In the genomic region with DNA sequence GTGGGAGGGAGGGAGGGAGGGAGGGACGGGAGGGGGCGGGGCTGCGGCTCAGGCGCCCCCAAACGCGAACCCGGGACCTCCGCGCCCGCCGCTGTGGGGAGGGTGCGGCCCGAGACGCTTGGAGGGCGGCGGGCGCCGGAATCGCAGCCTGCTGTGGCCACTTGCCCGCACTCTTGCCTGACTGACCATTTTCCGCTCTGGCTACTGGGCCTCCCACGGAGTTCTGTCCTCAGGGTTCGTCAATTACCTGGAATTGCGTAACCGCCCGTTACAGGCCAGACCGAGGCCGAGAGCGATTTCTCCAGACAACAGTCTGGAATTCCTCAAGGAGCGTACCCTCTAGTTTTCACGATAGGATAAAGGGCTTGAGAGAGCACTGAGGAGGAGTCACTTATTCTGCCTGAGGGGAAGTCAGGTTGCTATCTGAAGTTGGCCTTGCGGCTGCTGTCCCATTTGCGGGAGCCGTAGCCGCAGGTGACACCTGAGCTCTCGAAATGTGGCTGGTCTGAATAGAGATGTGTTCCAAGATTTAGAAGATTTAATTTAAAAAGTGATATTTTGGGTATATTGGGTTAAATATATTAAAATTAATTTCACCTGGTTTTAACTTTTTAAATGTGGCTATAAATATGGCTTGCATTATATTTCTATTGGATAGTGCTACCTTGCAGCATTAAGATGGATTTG, we compare ENCODE assay signal across 8 cellular contexts. TPM values are rescaled to one million over a fixed set of nuclear protein-coding genes. Genes with fewer than 3 reads are reported as not detected.
DNase-seq lines count a peak whose midpoint lies in the region; ATAC-seq and TF ChIP-seq lines count a peak whose summit lies in the region.

No MANE protein-coding gene starts in this region.

- H3K9ac ChIP-seq in mesendoderm (ENCODE audit: low read length), result peak overlapping the region; percentile 65

- H3K27me3 Mint-ChIP-seq in CD4-positive, alpha-beta T cell, result no peaks in the 10 kb centered on the region

- H2BK15ac ChIP-seq in mesendoderm (replicated peaks; ENCODE audit: low read depth), result no peak overlapping the region

- peaks cover 16% of the 10 kb centered on the region for H3K4me1 ChIP-seq in effector memory CD4-positive, alpha-beta T cell (ENCODE audit: control insufficient read depth, insufficient read depth, low read length, poor library complexity, severe bottlenecking)
- H3K4me1 ChIP-seq in mesendoderm (ENCODE audit: control insufficient read depth, low read depth, low read length), result no peaks in the 10 kb centered on the region

- peaks cover 16% of the 10 kb centered on the region for H3K36me3 ChIP-seq in effector memory CD4-positive, alpha-beta T cell (ENCODE audit: control insufficient read depth, insufficient read depth, low read length)
- H3K36me3 ChIP-seq in mesendoderm (ENCODE audit: control insufficient read depth, insufficient read depth, low read length), result peaks cover 1% of the 10 kb centered on the region

- peak overlapping the region; percentile 53 for H3K18ac ChIP-seq in mesendoderm (ENCODE audit: low read length)

- H4K5ac ChIP-seq in mesendoderm (ENCODE audit: low read length), result no peak overlapping the region

- no peak overlapping the region for H2AK5ac ChIP-seq in mesendoderm (ENCODE audit: low read length)

- H3K9me3 Mint-ChIP-seq in CD4-positive, alpha-beta T cell, result no peaks in the 10 kb centered on the region

- no peaks in the 10 kb centered on the region for H3K79me1 ChIP-seq in mesendoderm (ENCODE audit: low read length)

- CTCF ChIA-PET in CD4-positive, alpha-beta T cell (lab: Charles Lee), result no interaction called here

- no peak overlapping the region for H2BK5ac ChIP-seq in mesendoderm (ENCODE audit: low read length)

- H3K4me2 ChIP-seq in mesendoderm (ENCODE audit: low read length), result peak overlapping the region; percentile 49

- peak overlapping the region; percentile 78 for H3K27ac Mint-ChIP-seq in CD4-positive, alpha-beta T cell

- intact Hi-C loops in CD4-positive, alpha-beta T cell (cut with DNase I, micrococcal nuclease), result loop anchor here (5.0 to 10.0 kb wide), 6 partner anchors 154 to 1976 kb away; a partner anchor contains a TSS

- no peak overlapping the region for H3K4ac ChIP-seq in mesendoderm (ENCODE audit: low read depth, low read length)

- DNase-seq in CD4-positive, alpha-beta T cell, result no peak
- DNase-seq in RKO (ENCODE audit: low spot score) (peak; percentile 76), mesendoderm (peak; percentile 89), ureter (ENCODE audit: low spot score) (peak; percentile 73), activated gamma-delta T cell (lab: John Stamatoyannopoulos, UW) (no peak)
- DNase-seq in effector memory CD4-positive, alpha-beta T cell, result no peak

- peak overlapping the region; percentile 86 for H3K56ac ChIP-seq in mesendoderm (ENCODE audit: low read length)

- H3K4me3 Mint-ChIP-seq in CD4-positive, alpha-beta T cell, result peak overlapping the region; percentile 90

- peaks cover 39% of the 10 kb centered on the region for H3K36me3 Mint-ChIP-seq in CD4-positive, alpha-beta T cell (ENCODE audit: low read depth)

- H2BK120ac ChIP-seq in mesendoderm (ENCODE audit: low read depth, low read length), result no peak overlapping the region

- no peak for TF ChIP-seq CTCF in CD4-positive, alpha-beta T cell (IDR thresholded peaks at IDR 0.05)

- H3K23ac ChIP-seq in mesendoderm (ENCODE audit: low read length), result peak overlapping the region; percentile 72

- H3K4me1 Mint-ChIP-seq in CD4-positive, alpha-beta T cell (ENCODE audit: low read depth), result peaks cover 45% of the 10 kb centered on the region

- POLR2A ChIA-PET in CD4-positive, alpha-beta T cell (lab: Charles Lee), result interaction anchor here (0.6 to 2.0 kb wide), 3 partner anchors 10 to 195 kb away, joined by 3 to 37 read pairs (median 4); no protein-coding TSS in a partner anchor

- H3K27me3 ChIP-seq in CD4-positive, alpha-beta T cell (ENCODE audit: control insufficient read depth, insufficient read depth, low read length), result no peaks in the 10 kb centered on the region
- H3K27me3 ChIP-seq in effector memory CD4-positive, alpha-beta T cell (replicated peaks; ENCODE audit: control insufficient read depth, insufficient read depth, low read length, poor library complexity, severe bottlenecking), result no peaks in the 10 kb centered on the region
- no peaks in the 10 kb centered on the region for H3K27me3 ChIP-seq in mesendoderm (ENCODE audit: insufficient read depth, low read length, poor library complexity)

- WGBS in mesendoderm (ENCODE audit: extremely low coverage, insufficient coverage, low lambda C conversion rate), result no CpG with 5 or more reads among the region's 36 CpGs

- peak overlapping the region; percentile 52 for H3K27ac ChIP-seq in CD4-positive, alpha-beta T cell (ENCODE audit: low read depth, low read length)
- H3K27ac ChIP-seq in effector memory CD4-positive, alpha-beta T cell (ENCODE audit: insufficient read depth, low read length, poor library complexity, severe bottlenecking), result peak overlapping the region; percentile 70
- H3K27ac ChIP-seq in mesendoderm (ENCODE audit: low read depth, low read length), result peak overlapping the region; percentile 35

- H3K79me2 ChIP-seq in mesendoderm (ENCODE audit: control insufficient read depth, insufficient read depth, low read length), result no peaks in the 10 kb centered on the region

- no peaks in the 10 kb centered on the region for H3K9me3 ChIP-seq in CD4-positive, alpha-beta T cell (ENCODE audit: control insufficient read depth, low read length)
- H3K9me3 ChIP-seq in effector memory CD4-positive, alpha-beta T cell (ENCODE audit: control insufficient read depth, low read length), result no peaks in the 10 kb centered on the region

- H3K4me3 ChIP-seq in effector memory CD4-positive, alpha-beta T cell (ENCODE audit: insufficient read depth, low read depth, low read length, poor library complexity, severe bottlenecking), result peak overlapping the region; percentile 63
- H3K4me3 ChIP-seq in mesendoderm (ENCODE audit: low read length), result peak overlapping the region; percentile 64

- H4K8ac ChIP-seq in mesendoderm (ENCODE audit: low read depth, low read length), result no peak overlapping the region

- ATAC-seq in CD4-positive, alpha-beta T cell (ENCODE audit: poor library complexity), result no peak
- ATAC-seq in GM19328 (IDR thresholded peaks at IDR 0.05; ENCODE audit: unreplicated experiment) (peak; percentile 34), HG03469 (IDR thresholded peaks at IDR 0.05; ENCODE audit: unreplicated experiment) (peak; percentile 21)

RNA-seq across cellular contexts. Expression of a gene that starts 0.4 kb away (rescaled TPM):
- 10 to 100 TPM; 16.6 to 19.8 TPM for total RNA-seq in CD4-positive, alpha-beta T cell
- 3.8 TPM for polyA plus RNA-seq in mesendoderm (2013, experiment 1 of 2)
- polyA plus RNA-seq in mesendoderm (2013, experiment 2 of 2), result 3.7 TPM
- 35.3 TPM for total RNA-seq in ureter

Comparison
In these comparisons a context has a peak if more than half of its experiments do, and no peak if none do; other contexts are left out.
1. DNase-seq: peak in RKO (single experiment), mesendoderm (single experiment) and ureter (single experiment); none in CD4-positive, alpha-beta T cell (0 of 10), effector memory CD4-positive, alpha-beta T cell (0 of 3) and activated gamma-delta T cell (single experiment).
2. Peak in every context shown above with its lines, with median percentiles within 50 percentile points of each other: H3K27ac ChIP-seq.